ENCODE assay signal across 8 cellular contexts in genomic region chr22:41940853-41941765, GRCh38. TPM values are rescaled to one million over a fixed set of nuclear protein-coding genes. Genes with fewer than 3 reads are reported as not detected.
A peak's percentile ranks its signal among the peaks of the same experiment; 100 is the strongest.
DNase-seq lines count a peak whose midpoint lies in the region; ATAC-seq and TF ChIP-seq lines count a peak whose summit lies in the region.

No MANE protein-coding gene starts in this region.

- H3K36me3 Mint-ChIP-seq in neural crest cell (ENCODE audit: low read depth) = peaks cover 7% of the 10 kb centered on the region

- DNase-seq in activated gamma-delta T cell treated with Interleukin-2 at 50 U/mL for 16 hours = peak; percentile 85
- no peak for DNase-seq in activated gamma-delta T cell (lab: John Stamatoyannopoulos, UW)
- peak; percentile 66 for DNase-seq in HPDE6-E6E7 (ENCODE audit: extremely low spot score)
- peak; percentile 51 for DNase-seq in Panc1 (ENCODE audit: low read depth, low spot score)
- peak; percentile 76 for DNase-seq in activated T-helper 1 cell treated with Interleukin-2 at 50 U/mL for 16 hours (ENCODE audit: low read depth)
- DNase-seq in fibroblast of mammary gland (ENCODE audit: low read depth) = peak; percentile 97
- DNase-seq in neural crest cell (ENCODE audit: low read depth, low spot score) = peak; percentile 82
- peak; percentile 85 for DNase-seq in stimulated activated naive CD8-positive, alpha-beta T cell treated with anti-CD3 and anti-CD28 coated beads, Interleukin-15, Interleukin-2, amounts not matched to agents 100 U/mL and 50 U/mL, for 24 hours

- H3K4me3 Mint-ChIP-seq in neural crest cell = peak overlapping the region; percentile 69

- H3K27ac ChIP-seq in Panc1 (ENCODE audit: low read length) = no peak overlapping the region; the same call in 1 of the 2 replicates

- no peaks in the 10 kb centered on the region for H3K27me3 Mint-ChIP-seq in neural crest cell (ENCODE audit: low read depth)

- H3K27ac Mint-ChIP-seq in neural crest cell (ENCODE audit: unreplicated experiment) = peak overlapping the region; percentile 14

- intact Hi-C loops in Panc1 (cut with micrococcal nuclease; ENCODE audit: unreplicated experiment) = loop anchor here (5.0 kb wide), 1 partner anchor 244 kb away; the partner anchor contains the start of gene MEI1

- peak; percentile 88 for ATAC-seq in Panc1
- ATAC-seq in stimulated activated naive CD8-positive, alpha-beta T cell treated with anti-CD3 and anti-CD28 coated beads, Interleukin-15, Interleukin-2, amounts not matched to agents 100 U/mL and 50 U/mL, for 24 hours = peak; percentile 68

- H3K27me3 ChIP-seq in Panc1 (ENCODE audit: control insufficient read depth, insufficient read depth, low read length) = no peaks in the 10 kb centered on the region

- in situ Hi-C loops in Panc1 (cut with HindIII; ENCODE audit: low pct_unique_long_range_greater_than_20kb, low sequenced_read_pairs) = no loop called here

- CTCF ChIA-PET in Panc1 (lab: Charles Lee) = interaction anchor here (0.6 to 1.3 kb wide), 4 partner anchors 119 to 356 kb away, joined by 4 to 13 read pairs (median 6); no protein-coding TSS in a partner anchor

- POLR2A ChIA-PET in Panc1 (lab: Charles Lee) = no interaction called here

- H3K36me3 ChIP-seq in Panc1 (ENCODE audit: control insufficient read depth, insufficient read depth, low read length) = peaks cover 7% of the 10 kb centered on the region

- no peaks in the 10 kb centered on the region for H3K9me3 Mint-ChIP-seq in neural crest cell

- no peak overlapping the region for H3K4me3 ChIP-seq in Panc1 (ENCODE audit: low read depth in 2 of 2, low read length in 2 of 2)
- H3K4me3 ChIP-seq in fibroblast of mammary gland (ENCODE audit: control insufficient read depth, low read depth, low read length) = no peak overlapping the region

- no peaks in the 10 kb centered on the region for H3K9me3 ChIP-seq in Panc1 (ENCODE audit: control insufficient read depth, insufficient read depth, low read depth, low read length)

- H3K4me1 Mint-ChIP-seq in neural crest cell = peaks cover 39% of the 10 kb centered on the region

- TF ChIP-seq CTCF in Panc1 (IDR thresholded peaks at IDR 0.05) (peak; percentile 85), fibroblast of mammary gland (conservative IDR thresholded peaks at IDR 0.05; ENCODE audit: control insufficient read depth, insufficient read depth, low read depth, low read length) (peak; percentile 85), neural crest cell (conservative IDR thresholded peaks at IDR 0.05) (peak; percentile 90)

- BruUV-seq in Panc1 (replicated peaks; lab: Mats Ljungman, UMichigan) = no TSS peak

- peaks cover 3% of the 10 kb centered on the region for H3K4me1 ChIP-seq in Panc1 (ENCODE audit: control insufficient read depth, insufficient read depth, low read length)

RNA-seq across cellular contexts. Expression of gene CENPM, which starts 5.8 kb away (rescaled TPM):
- total RNA-seq in Panc1 (2021; ENCODE audit: unreplicated experiment) (39.8 TPM), neural crest cell (47.3 and 48.9 TPM in 2 replicates)
- polyA plus RNA-seq in Panc1 (2012; ENCODE audit: insufficient read length) = 25.3 TPM

RNA-seq across cellular contexts. Expression of gene TNFRSF13C, which starts 14.5 kb away (rescaled TPM):
- total RNA-seq in Panc1 (2021; ENCODE audit: unreplicated experiment) (1.0 TPM), neural crest cell (4.0 and 4.4 TPM in 2 replicates)
- polyA plus RNA-seq in Panc1 (2012; ENCODE audit: insufficient read length) = 0.18 TPM

RNA-seq across cellular contexts. Expression of gene SHISA8, which starts 26.2 kb away (rescaled TPM):
- total RNA-seq in Panc1 (2021; ENCODE audit: unreplicated experiment) (0.62 TPM), neural crest cell (0.19 TPM in 1 of 2 replicates, not detected in the other)
- not detected for polyA plus RNA-seq in Panc1 (2012; ENCODE audit: insufficient read length)

RNA-seq across cellular contexts. Expression of gene SEPTIN3, which starts 28.1 kb away (rescaled TPM):
- total RNA-seq in Panc1 (2021; ENCODE audit: unreplicated experiment) (3.9 TPM), neural crest cell (71.5 and 75.0 TPM in 2 replicates)
- 3.9 TPM for polyA plus RNA-seq in Panc1 (2012; ENCODE audit: insufficient read length)
